27 cellular contexts compared by ENCODE assay signal in genomic region chr13:60745343-60745742, GRCh38.
"Had no signal": no experiment of that assay in that cellular context is flagged by ENCODE, and none has a peak within 500 bp of the region (broad histone marks: within the 10 kb centered on the region; RNA-seq: fewer than 3 reads in every experiment).

No MANE protein-coding gene starts in this region.

- ATAC-seq: effector memory CD8-positive, alpha-beta T cell; esophagus mucosa; gastrocnemius medialis; heart right ventricle; left lung; left ventricle myocardium superior; mucosa of descending colon had no signal

- H3K27ac ChIP-seq: coronary artery, dorsolateral prefrontal cortex, epithelial cell of prostate, esophagus squamous epithelium, gastrocnemius medialis, heart right ventricle, left lung, lower lobe of right lung had no signal

- H3K27me3 ChIP-seq: esophagus squamous epithelium, gastrocnemius medialis, heart right ventricle, left lung had no signal

- H3K4me1 ChIP-seq: esophagus squamous epithelium, gastrocnemius medialis, heart right ventricle, left lung, lower lobe of right lung had no signal

- H3K9me3 ChIP-seq: esophagus squamous epithelium, gastrocnemius medialis, lower lobe of right lung, mucosa of descending colon had no signal

- H3K4me1 Mint-ChIP-seq: mesothelial cell of epicardium had no signal

- H3K36me3 ChIP-seq: esophagus squamous epithelium, gastrocnemius medialis, heart right ventricle, left lung, lower lobe of right lung had no signal

- H3K4me3 Mint-ChIP-seq: effector memory CD8-positive, alpha-beta T cell; endodermal cell; mesothelial cell of epicardium had no signal

- H3K4me3 ChIP-seq: coronary artery, dorsolateral prefrontal cortex, esophagus squamous epithelium, gastrocnemius medialis, heart right ventricle, left lung, lower lobe of right lung, mucosa of descending colon had no signal

- H3K27ac Mint-ChIP-seq: effector memory CD8-positive, alpha-beta T cell; endodermal cell; mesothelial cell of epicardium had no signal

- H3K27me3 Mint-ChIP-seq: effector memory CD8-positive, alpha-beta T cell had no signal

- DNase-seq: dermis blood vessel endothelial cell; dorsolateral prefrontal cortex; effector CD8-positive, alpha-beta T cell; effector memory CD8-positive, alpha-beta T cell; endodermal cell; erythroblast; esophagus squamous epithelium; foreskin fibroblast; foreskin melanocyte; gastrocnemius medialis; glutamatergic neuron; head of caudate nucleus; heart right ventricle; hippocampal formation; left cardiac atrium; left lung; left ventricle myocardium superior; lower lobe of right lung; mucosa of descending colon had no signal

- FAIRE-seq: colon, endometrium, islet of Langerhans, keratinocyte had no signal
